Comparison of ENCODE assay signal across 27 cellular contexts in the genomic region with DNA sequence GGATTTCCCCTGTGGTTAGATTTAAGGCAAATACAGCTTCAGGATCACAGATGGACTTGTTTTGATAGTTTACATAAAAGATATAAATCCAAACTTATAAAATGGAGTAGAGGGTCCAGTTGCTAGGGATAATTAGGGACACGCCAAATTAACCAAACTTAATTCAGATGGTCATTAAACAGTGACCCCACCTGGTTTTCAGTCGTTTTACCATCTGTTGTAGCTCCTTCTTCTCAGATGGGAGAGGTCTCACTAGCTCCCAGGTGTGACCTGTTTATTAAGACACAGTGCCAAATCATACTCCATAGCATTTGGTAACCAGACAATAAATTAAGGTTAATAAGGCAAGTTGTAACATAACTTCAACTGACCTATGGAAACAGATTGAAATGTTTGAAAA.
"Had no signal": no experiment of that assay in that cellular context is flagged by ENCODE, and none has a peak within 500 bp of the region (broad histone marks: within the 10 kb centered on the region; RNA-seq: fewer than 3 reads in every experiment).

No MANE protein-coding gene starts in this region.

- H3K9me3 Mint-ChIP-seq: activated T-cell treated with anti-CD3 and anti-CD28 coated beads, Interleukin-2, amount 50 U/mL, for 24 hours; central memory CD8-positive, alpha-beta T cell; effector memory CD8-positive, alpha-beta T cell; naive thymus-derived CD8-positive, alpha-beta T cell; stimulated activated effector memory CD8-positive, alpha-beta T cell treated with anti-CD3 and anti-CD28 coated beads, Interleukin-12 subunit alpha, Interleukin-12 subunit beta, amount 100 ng/mL, for 72 hours; WTC11 had no signal

- H3K4me3 Mint-ChIP-seq: activated CD4-positive, alpha-beta T cell treated with anti-CD3 and anti-CD28 coated beads for 36 hours; activated naive CD8-positive, alpha-beta T cell; activated T-cell treated with anti-CD3 and anti-CD28 coated beads, Interleukin-2, amount 50 U/mL, for 24 hours; activated T-helper 17 cell treated with anti-CD3 and anti-CD28 coated beads, Interleukin-2, amount 50 U/mL, for 72 hours; central memory CD8-positive, alpha-beta T cell; effector memory CD8-positive, alpha-beta T cell; mesothelial cell of epicardium; naive thymus-derived CD8-positive, alpha-beta T cell; stimulated activated effector memory CD8-positive, alpha-beta T cell treated with anti-CD3 and anti-CD28 coated beads, Interleukin-12 subunit alpha, Interleukin-12 subunit beta, amount 100 ng/mL, for 72 hours; WTC11 had no signal

- H3K27ac Mint-ChIP-seq: activated CD4-positive, alpha-beta T cell treated with anti-CD3 and anti-CD28 coated beads for 36 hours; activated naive CD8-positive, alpha-beta T cell; activated T-cell treated with anti-CD3 and anti-CD28 coated beads, Interleukin-2, amount 50 U/mL, for 24 hours; activated T-helper 17 cell treated with anti-CD3 and anti-CD28 coated beads, Interleukin-2, amount 50 U/mL, for 72 hours; effector memory CD8-positive, alpha-beta T cell; mesothelial cell of epicardium; naive thymus-derived CD8-positive, alpha-beta T cell; stimulated activated effector memory CD8-positive, alpha-beta T cell treated with anti-CD3 and anti-CD28 coated beads, Interleukin-12 subunit alpha, Interleukin-12 subunit beta, amount 100 ng/mL, for 72 hours; WTC11 had no signal

- H3K4me1 ChIP-seq: ascending aorta had no signal

- H3K27me3 Mint-ChIP-seq: activated CD4-positive, alpha-beta T cell treated with anti-CD3 and anti-CD28 coated beads for 36 hours had no signal

- ATAC-seq: activated CD4-positive, alpha-beta T cell treated with anti-CD3 and anti-CD28 coated beads for 36 hours; activated T-helper 17 cell treated with anti-CD3 and anti-CD28 coated beads, Interleukin-2, amount 50 U/mL, for 72 hours; effector memory CD8-positive, alpha-beta T cell; left ventricle myocardium superior; naive thymus-derived CD8-positive, alpha-beta T cell; sciatic nerve; stimulated activated effector memory CD8-positive, alpha-beta T cell treated with anti-CD3 and anti-CD28 coated beads, Interleukin-12 subunit alpha, Interleukin-12 subunit beta, amount 100 ng/mL, for 72 hours had no signal

- H3K36me3 Mint-ChIP-seq: activated naive CD8-positive, alpha-beta T cell; mesothelial cell of epicardium; naive thymus-derived CD8-positive, alpha-beta T cell; stimulated activated effector memory CD8-positive, alpha-beta T cell treated with anti-CD3 and anti-CD28 coated beads, Interleukin-12 subunit alpha, Interleukin-12 subunit beta, amount 100 ng/mL, for 72 hours; WTC11 had no signal

- H3K27ac ChIP-seq: adrenal gland, ascending aorta, esophagus muscularis mucosa, stomach, suprapubic skin, tibial nerve had no signal

- H3K4me3 ChIP-seq: adrenal gland, ascending aorta, dorsolateral prefrontal cortex, esophagus muscularis mucosa, stomach, suprapubic skin, tibial nerve had no signal

- DNase-seq: activated CD4-positive, alpha-beta T cell treated with anti-CD3 and anti-CD28 coated beads for 36 hours; activated CD4-positive, alpha-beta T cell treated with anti-CD3 and anti-CD28 coated beads, Interleukin-2, amount 50 U/mL, for 4 hours; activated CD8-positive, alpha-beta memory T cell treated with anti-CD3 and anti-CD28 coated beads for 24 hours; activated CD8-positive, alpha-beta memory T cell treated with anti-CD3 and anti-CD28 coated beads, Interleukin-2, amount 50 U/mL, for 4 hours; activated naive CD4-positive, alpha-beta T cell; activated T-cell treated with anti-CD3 and anti-CD28 coated beads, Interleukin-2, amount 50 U/mL, for 24 hours; adrenal gland; dorsolateral prefrontal cortex; effector memory CD8-positive, alpha-beta T cell; hippocampal formation; left ventricle myocardium superior; mammary epithelial cell; naive thymus-derived CD8-positive, alpha-beta T cell; small intestine; stimulated activated CD4-positive, alpha-beta T cell treated with anti-CD3 and anti-CD28 coated beads, Interleukin-2, amount 100 ng/mL, for 24 hours; stomach had no signal

- H3K27me3 ChIP-seq: adrenal gland, ascending aorta, dorsolateral prefrontal cortex, esophagus muscularis mucosa, stomach, suprapubic skin, tibial nerve had no signal

- H3K36me3 ChIP-seq: adrenal gland, ascending aorta, esophagus muscularis mucosa, stomach, suprapubic skin, tibial nerve had no signal

- H3K9me3 ChIP-seq: adrenal gland, ascending aorta, esophagus muscularis mucosa, stomach, suprapubic skin, tibial nerve had no signal
